Comparison of ENCODE assay signal across 8 cellular contexts in genomic region chr7:76234931-76235441, GRCh38. TPM values are rescaled to one million over a fixed set of nuclear protein-coding genes. Genes with fewer than 3 reads are reported as not detected.
DNase-seq lines count a peak whose midpoint lies in the region; ATAC-seq, FAIRE-seq and TF ChIP-seq lines count a peak whose summit lies in the region.
"Had no signal": no experiment of that assay in that cellular context is flagged by ENCODE, and none has a peak within 500 bp of the region (broad histone marks: within the 10 kb centered on the region; RNA-seq: fewer than 3 reads in every experiment).

No MANE protein-coding gene starts in this region.

- in situ Hi-C loops in HepG2 (cut with HindIII; ENCODE audit: extremely low pct_ligation_motif_present, low pct_unique_long_range_greater_than_20kb) = no loop called here

- peaks cover 69% of the 10 kb centered on the region for H3K4me1 ChIP-seq in HepG2 (ENCODE audit: insufficient read depth, low read length)

- peak overlapping the region; percentile 56 for H3K4me3 ChIP-seq in coronary artery
- H3K4me3 ChIP-seq in HepG2 (replicated peaks in 1 of 3; ENCODE audit: insufficient read depth in 1 of 3, low read depth in 2 of 3, low read length in 3 of 3) = no peak overlapping the region

- 53% methylated on average over 41 of the region's 48 CpGs for WGBS in HepG2 (ENCODE audit: low lambda C conversion rate)

- no peak overlapping the region for H3K27ac ChIP-seq in coronary artery
- H3K27ac ChIP-seq in HepG2 (ENCODE audit: extremely low read length, insufficient read depth, low read length) = no peak overlapping the region
- H3K27ac ChIP-seq: neutrophil had no signal

- POLR2A ChIA-PET in HepG2 (lab: Yijun Ruan, JAX) = interaction anchor here (0.6 to 1.5 kb wide), 2 partner anchors 14 to 16 kb away, joined by 4 read pairs; no protein-coding TSS in a partner anchor

- intact Hi-C loops in HepG2 (cut with micrococcal nuclease; ENCODE audit: unreplicated experiment) = no loop called here

- CTCF ChIA-PET in HepG2 (lab: Yijun Ruan, JAX; ENCODE audit: low intra/inter-chr PET ratio, low total read pairs) = no interaction called here

- no peak overlapping the region for H3K9ac ChIP-seq in HepG2 (ENCODE audit: insufficient read depth, low read depth, low read length)

- DNase-seq in GM19238 (ENCODE audit: insufficient read length, low spot score) = peak; percentile 62
- peak; percentile 55 for DNase-seq in NCI-H1092 treated with DMSO at 0.1 percent for 48 hours (lab: John Stamatoyannopoulos, UW)
- DNase-seq in activated CD4-positive, alpha-beta T cell treated with anti-CD3 and anti-CD28 coated beads, Interleukin-2, amount 50 U/mL, for 4 hours = peak; percentile 66 to 69
- DNase-seq in coronary artery (ENCODE audit: low spot score) = no peak
- peak; percentile 17 for DNase-seq in HepG2 (ENCODE audit: low spot score)
- DNase-seq in stimulated activated CD4-positive, alpha-beta T cell treated with anti-CD3 and anti-CD28 coated beads, TNF-alpha, amount 100 ng/mL, for 24 hours (ENCODE audit: low read depth in 3 of 3) = peak; percentile 59 to 89 (median 66)
- no peak for DNase-seq in NCI-H1694 treated with DMSO at 0.1 percent for 48 hours (lab: John Stamatoyannopoulos, UW)

- peak; percentile 44 for ATAC-seq in HepG2

- no peaks in the 10 kb centered on the region for H3K36me3 ChIP-seq in HepG2 (replicated peaks in 1 of 2; ENCODE audit: control insufficient read depth in 1 of 2, insufficient read depth in 2 of 2, low read length in 2 of 2)
- H3K36me3 ChIP-seq: neutrophil had no signal

- no peak for TF ChIP-seq EP300 in HepG2 (IDR thresholded peaks at IDR 0.05; ENCODE audit: low read depth in 2 of 2, low read length in 2 of 2)
- TF ChIP-seq EP300 in HepG2 (CRISPR knock-in tag; IDR thresholded peaks at IDR 0.05; ENCODE audit: borderline replicate concordance) = no peak

- TF ChIP-seq CTCF in coronary artery (IDR thresholded peaks at IDR 0.05) (no peak), HepG2 (CRISPR knock-in tag; IDR thresholded peaks at IDR 0.05) (no peak)

- H2AFZ ChIP-seq in HepG2 (ENCODE audit: low read length) = no peak overlapping the region

- FAIRE-seq in HepG2 (lab: Jason Lieb, UNC) = no peak

- no peak for TF ChIP-seq POLR2A in HepG2 (IDR thresholded peaks at IDR 0.05; ENCODE audit: insufficient read depth in 1 of 2, low read depth in 2 of 2, low read length in 2 of 2)

- no peak for TF ChIP-seq RAD21 in HepG2 (CRISPR knock-in tag; IDR thresholded peaks at IDR 0.05)

- no peaks in the 10 kb centered on the region for H3K79me2 ChIP-seq in HepG2 (ENCODE audit: insufficient read depth, low read length)

- no peaks in the 10 kb centered on the region for H4K20me1 ChIP-seq in HepG2 (ENCODE audit: insufficient read depth, low read length)

- no TSS peak for BruUV-seq in HepG2 (replicated peaks; lab: Mats Ljungman, UMichigan)

- no peaks in the 10 kb centered on the region for H3K9me3 ChIP-seq in HepG2 (ENCODE audit: low read length)
- H3K9me3 ChIP-seq: neutrophil had no signal

- H3K4me2 ChIP-seq in HepG2 (ENCODE audit: low read depth, low read length) = 0 out of 2 replicates have a peak overlapping the region, but pooled peaks have one; percentile 27

- peaks cover 3 to 6% of the 10 kb centered on the region in 2 experiments; a peak in 3 of 5 replicates for H3K27me3 ChIP-seq in HepG2 (ENCODE audit: control insufficient read depth in 1 of 2, insufficient read depth in 2 of 2, low read length in 2 of 2)

TF ChIP-seq in HepG2, 621 proteins besides CTCF, POLR2A, EP300 and RAD21:
- TF ChIP-seq ZNF687 (CRISPR knock-in tag; IDR thresholded peaks at IDR 0.05) (peak; percentile 40; the same call in 1 of the 2 replicates), ZNF605 (CRISPR knock-in tag; IDR thresholded peaks at IDR 0.05) (no peak), NFE2L2 (IDR thresholded peaks at IDR 0.05; ENCODE audit: low read length) (no peak), SIN3A (IDR thresholded peaks at IDR 0.05; ENCODE audit: borderline replicate concordance, low read depth, low read length) (no peak), ZBTB33 (CRISPR knock-in tag; IDR thresholded peaks at IDR 0.05) (peak; percentile 94), ZFX (CRISPR knock-in tag; IDR thresholded peaks at IDR 0.05; ENCODE audit: low read depth) (peak; percentile 33; the same call in 1 of the 2 replicates), ZBTB38 (CRISPR knock-in tag; IDR thresholded peaks at IDR 0.05) (0 out of 2 replicates have a peak, but pooled peaks have one; percentile 12), E2F2 (CRISPR knock-in tag; IDR thresholded peaks at IDR 0.05; ENCODE audit: borderline replicate concordance) (no peak), EZH2 (conservative IDR thresholded peaks at IDR 0.05; ENCODE audit: low read depth, low read length) (no peak)

RNA-seq across cellular contexts. Expression of gene SRRM3, which starts 33.3 kb away (rescaled TPM):
- 0.11 and 0.13 TPM in 2 replicates for total RNA-seq in HepG2 (2016; rRNA removed; fragmentation: Illumina TruSeq; extraction: Trizol)
- total RNA-seq in HepG2 (2016; cell fraction: cytosol; rRNA removed; fragmentation: Illumina TruSeq; extraction: Trizol; ENCODE audit: low read depth) = 0.09 TPM in 1 of 2 replicates, not detected in the other
- 0.09 and 0.24 TPM in 2 replicates for total RNA-seq in HepG2 (2016; cell fraction: insoluble cytoplasmic fraction; rRNA removed; fragmentation: Illumina TruSeq; extraction: Trizol)
- 0.06 and 0.10 TPM in 2 replicates for total RNA-seq in HepG2 (2016; cell fraction: membrane; rRNA removed; fragmentation: Illumina TruSeq; extraction: Trizol)
- 0.22 and 0.47 TPM in 2 replicates for total RNA-seq in HepG2 (2016; cell fraction: nucleus; rRNA removed; fragmentation: Illumina TruSeq; extraction: Trizol)
- 0.54 and 0.59 TPM in 2 replicates for polyA plus RNA-seq in HepG2 (2011; rRNA removed)
- polyA plus RNA-seq in HepG2 (2011; cell fraction: cytosol; rRNA removed) = 0.09 and 0.23 TPM in 2 replicates
- polyA plus RNA-seq in HepG2 (2011; cell fraction: nucleus; rRNA removed) = 1.7 and 2.2 TPM in 2 replicates
- polyA plus RNA-seq in HepG2 (2012) = 0.71 and 0.80 TPM in 2 replicates
- not detected in 2 replicates for polyA plus RNA-seq in HepG2 (2016; cell fraction: cytosol; fragmentation: Illumina TruSeq; extraction: Trizol; ENCODE audit: low read depth)
- 0.21 and 0.25 TPM in 2 replicates for polyA plus RNA-seq in HepG2 (2016; cell fraction: insoluble cytoplasmic fraction; fragmentation: Illumina TruSeq; extraction: Trizol; ENCODE audit: low read depth)
- polyA plus RNA-seq in HepG2 (2016; cell fraction: membrane; fragmentation: Illumina TruSeq; extraction: Trizol; ENCODE audit: low read depth) = 0.11 TPM in 1 of 2 replicates, not detected in the other
- 1.1 and 1.3 TPM in 2 replicates for polyA plus RNA-seq in HepG2 (2016; cell fraction: nucleus; fragmentation: Illumina TruSeq; extraction: Trizol; ENCODE audit: insufficient read depth, low read depth)
- 0.12 and 1.4 TPM in 2 replicates for polyA minus RNA-seq in HepG2 (2011; rRNA and poly(A)+ RNA removed; ENCODE audit: low replicate concordance)
- 0.30 TPM in 1 of 2 replicates, not detected in the other for polyA minus RNA-seq in HepG2 (2011; cell fraction: cytosol; rRNA and poly(A)+ RNA removed)
- polyA minus RNA-seq in HepG2 (2011; cell fraction: nucleus; rRNA and poly(A)+ RNA removed) = 0.26 and 0.37 TPM in 2 replicates

Comparison
In these comparisons a context has a peak if more than half of its experiments do, and no peak if none do; other contexts are left out.
1. DNase-seq: peak in GM19238 (single experiment), NCI-H1092 treated with DMSO at 0.1 percent for 48 hours (single experiment), activated CD4-positive, alpha-beta T cell treated with anti-CD3 and anti-CD28 coated beads, Interleukin-2, amount 50 U/mL, for 4 hours (2 of 2), HepG2 (single experiment) and stimulated activated CD4-positive, alpha-beta T cell treated with anti-CD3 and anti-CD28 coated beads, TNF-alpha, amount 100 ng/mL, for 24 hours (3 of 3); none in coronary artery (single experiment) and NCI-H1694 treated with DMSO at 0.1 percent for 48 hours (single experiment).